In genomic region chr3:80914854-80915253, GRCh38 we compare ENCODE assay signal across 33 cellular contexts.
"Had no signal": no experiment of that assay in that cellular context is flagged by ENCODE, and none has a peak within 500 bp of the region (broad histone marks: within the 10 kb centered on the region; RNA-seq: fewer than 3 reads in every experiment).

No MANE protein-coding gene starts in this region.

- H3K4me1 ChIP-seq: adrenal gland, body of pancreas, breast epithelium had no signal

- H3K27me3 ChIP-seq: adrenal gland, body of pancreas, brain microvascular endothelial cell, breast epithelium had no signal

- H3K9me3 ChIP-seq: adrenal gland, body of pancreas had no signal

- H3K36me3 ChIP-seq: adrenal gland, brain microvascular endothelial cell, breast epithelium had no signal

- H3K4me3 ChIP-seq: adrenal gland, body of pancreas, breast epithelium had no signal

- FAIRE-seq: astrocyte, TTC549 had no signal

- ATAC-seq: activated CD8-positive, alpha-beta T cell treated with anti-CD3 and anti-CD28 coated beads for 36 hours; activated naive CD4-positive, alpha-beta T cell treated with anti-CD3 and anti-CD28 coated beads, Interleukin-2, amount 50 U/mL, for 72 hours; activated T-cell treated with anti-CD3 and anti-CD28 coated beads, Interleukin-2, amount 50 U/mL, for 4 hours; activated T-cell treated with anti-CD3 and anti-CD28 coated beads, Interleukin-2, amount 50 U/mL, for 72 hours; activated T-helper 17 cell treated with anti-CD3 and anti-CD28 coated beads, Interleukin-2, amount 50 U/mL, for 72 hours; body of pancreas had no signal

- H3K27ac ChIP-seq: adrenal gland, body of pancreas, brain microvascular endothelial cell, breast epithelium, VCaP had no signal

- DNase-seq: activated B cell treated with CpG ODN at 0.5 μM for 24 hours; activated CD4-positive, alpha-beta memory T cell treated with anti-CD3 and anti-CD28 coated beads for 36 hours; activated CD4-positive, alpha-beta T cell treated with anti-CD3 and anti-CD28 coated beads for 4 hours; activated CD4-positive, alpha-beta T cell treated with anti-CD3 and anti-CD28 coated beads, Interleukin-2, amount 10 ng/mL, durations not matched to agents 24 days and 14 days; activated CD4-positive, alpha-beta T cell treated with anti-CD3 and anti-CD28 coated beads, Interleukin-2, amount 50 U/mL, for 1 hour; activated CD4-positive, alpha-beta T cell treated with anti-CD3 and anti-CD28 coated beads, Interleukin-2, amount 50 U/mL, for 4 hours; activated CD4-positive, CD25-positive, alpha-beta regulatory T cell treated with anti-CD3 and anti-CD28 coated beads, Interleukin-2, amount 50 U/mL, for 72 hours; activated CD8-positive, alpha-beta memory T cell treated with anti-CD3 and anti-CD28 coated beads, Interleukin-2, amount 50 U/mL, for 4 hours; activated CD8-positive, alpha-beta T cell treated with anti-CD3 and anti-CD28 coated beads for 36 hours; activated effector memory CD4-positive, alpha-beta T cell treated with anti-CD3 and anti-CD28 coated beads, Interleukin-2, amount 50 U/mL, for 16 hours; activated gamma-delta T cell treated with Interleukin-2 at 50 U/mL for 16 hours; activated naive CD4-positive, alpha-beta T cell; activated naive CD4-positive, alpha-beta T cell treated with anti-CD3 and anti-CD28 coated beads for 36 hours; activated naive CD4-positive, alpha-beta T cell treated with anti-CD3 and anti-CD28 coated beads, Interleukin-2, amount 50 U/mL, for 16 hours; activated naive CD8-positive, alpha-beta T cell treated with anti-CD3 and anti-CD28 coated beads for 36 hours; activated T-cell treated with anti-CD3 and anti-CD28 coated beads for 4 hours; activated T-cell treated with anti-CD3 and anti-CD28 coated beads, Interleukin-2, amount 50 U/mL, for 1 hour; activated T-cell treated with anti-CD3 and anti-CD28 coated beads, Interleukin-2, amount 50 U/mL, for 4 hours; activated T-cell treated with anti-CD3 and anti-CD28 coated beads, Interleukin-2, amount 50 U/mL, for 72 hours; adrenal gland; amniotic stem cell; aorta; body of pancreas; brain microvascular endothelial cell; central memory CD4-positive, alpha-beta T cell; T-helper 2 cell; T-helper 9 cell had no signal
